Comparison of ENCODE assay signal across 19 cellular contexts in genomic region chr20:58453391-58453790, GRCh38.
"Had no signal": no experiment of that assay in that cellular context is flagged by ENCODE, and none has a peak within 500 bp of the region (broad histone marks: within the 10 kb centered on the region; RNA-seq: fewer than 3 reads in every experiment).

No MANE protein-coding gene starts in this region.

- H3K4me3 ChIP-seq: hepatocyte, left lung, smooth muscle cell, thoracic aorta, upper lobe of right lung had no signal

- DNase-seq: activated CD4-positive, alpha-beta T cell treated with anti-CD3 and anti-CD28 coated beads for 48 hours; activated CD4-positive, CD25-positive, alpha-beta regulatory T cell; activated CD8-positive, alpha-beta T cell treated with anti-CD3 and anti-CD28 coated beads for 36 hours; activated naive CD4-positive, alpha-beta T cell; activated naive CD8-positive, alpha-beta T cell treated with anti-CD3 and anti-CD28 coated beads for 36 hours; activated T-cell treated with anti-CD3 and anti-CD28 coated beads, Interleukin-2, amount 50 U/mL, for 1 hour; amniotic stem cell; caudate nucleus; foreskin keratinocyte; kidney; left lung; naive thymus-derived CD4-positive, alpha-beta T cell; stimulated activated CD4-positive, alpha-beta T cell treated with anti-CD3 and anti-CD28 coated beads, Interleukin-4, amount 100 ng/mL, for 24 hours; upper lobe of right lung had no signal

- H3K79me2 ChIP-seq: hepatocyte had no signal

- H3K4me1 ChIP-seq: left lung, upper lobe of right lung had no signal

- H3K9me3 Mint-ChIP-seq: activated T-helper 17 cell treated with anti-CD3 and anti-CD28 coated beads, Interleukin-2, amount 50 U/mL, for 72 hours; stimulated activated effector memory CD8-positive, alpha-beta T cell treated with anti-CD3 and anti-CD28 coated beads, Interleukin-12 subunit alpha, Interleukin-12 subunit beta, amount 100 ng/mL, for 72 hours had no signal

- H2AFZ ChIP-seq: hepatocyte had no signal

- H3K4me2 ChIP-seq: hepatocyte, smooth muscle cell had no signal

- H3K27me3 Mint-ChIP-seq: activated CD8-positive, alpha-beta T cell treated with anti-CD3 and anti-CD28 coated beads for 36 hours; activated naive CD8-positive, alpha-beta T cell treated with anti-CD3 and anti-CD28 coated beads for 36 hours; activated T-helper 17 cell treated with anti-CD3 and anti-CD28 coated beads, Interleukin-2, amount 50 U/mL, for 72 hours; naive thymus-derived CD4-positive, alpha-beta T cell had no signal

- H3K4me3 Mint-ChIP-seq: activated CD8-positive, alpha-beta T cell treated with anti-CD3 and anti-CD28 coated beads for 36 hours; activated naive CD8-positive, alpha-beta T cell treated with anti-CD3 and anti-CD28 coated beads for 36 hours; activated T-helper 17 cell treated with anti-CD3 and anti-CD28 coated beads, Interleukin-2, amount 50 U/mL, for 72 hours; naive thymus-derived CD4-positive, alpha-beta T cell; stimulated activated effector memory CD8-positive, alpha-beta T cell treated with anti-CD3 and anti-CD28 coated beads, Interleukin-12 subunit alpha, Interleukin-12 subunit beta, amount 100 ng/mL, for 72 hours had no signal

- H3K4me1 Mint-ChIP-seq: activated T-helper 17 cell treated with anti-CD3 and anti-CD28 coated beads, Interleukin-2, amount 50 U/mL, for 72 hours had no signal

- H3K27ac Mint-ChIP-seq: activated CD8-positive, alpha-beta T cell treated with anti-CD3 and anti-CD28 coated beads for 36 hours; activated naive CD8-positive, alpha-beta T cell treated with anti-CD3 and anti-CD28 coated beads for 36 hours; activated T-helper 17 cell treated with anti-CD3 and anti-CD28 coated beads, Interleukin-2, amount 50 U/mL, for 72 hours; stimulated activated effector memory CD8-positive, alpha-beta T cell treated with anti-CD3 and anti-CD28 coated beads, Interleukin-12 subunit alpha, Interleukin-12 subunit beta, amount 100 ng/mL, for 72 hours had no signal

- H3K9me3 ChIP-seq: thoracic aorta, upper lobe of right lung had no signal

- H3K27me3 ChIP-seq: foreskin keratinocyte, hepatocyte, left lung, upper lobe of right lung had no signal

- H3K27ac ChIP-seq: foreskin keratinocyte, hepatocyte, left lung, thoracic aorta, upper lobe of right lung had no signal
